Comparison of ENCODE assay signal across 8 cellular contexts in the genomic region with DNA sequence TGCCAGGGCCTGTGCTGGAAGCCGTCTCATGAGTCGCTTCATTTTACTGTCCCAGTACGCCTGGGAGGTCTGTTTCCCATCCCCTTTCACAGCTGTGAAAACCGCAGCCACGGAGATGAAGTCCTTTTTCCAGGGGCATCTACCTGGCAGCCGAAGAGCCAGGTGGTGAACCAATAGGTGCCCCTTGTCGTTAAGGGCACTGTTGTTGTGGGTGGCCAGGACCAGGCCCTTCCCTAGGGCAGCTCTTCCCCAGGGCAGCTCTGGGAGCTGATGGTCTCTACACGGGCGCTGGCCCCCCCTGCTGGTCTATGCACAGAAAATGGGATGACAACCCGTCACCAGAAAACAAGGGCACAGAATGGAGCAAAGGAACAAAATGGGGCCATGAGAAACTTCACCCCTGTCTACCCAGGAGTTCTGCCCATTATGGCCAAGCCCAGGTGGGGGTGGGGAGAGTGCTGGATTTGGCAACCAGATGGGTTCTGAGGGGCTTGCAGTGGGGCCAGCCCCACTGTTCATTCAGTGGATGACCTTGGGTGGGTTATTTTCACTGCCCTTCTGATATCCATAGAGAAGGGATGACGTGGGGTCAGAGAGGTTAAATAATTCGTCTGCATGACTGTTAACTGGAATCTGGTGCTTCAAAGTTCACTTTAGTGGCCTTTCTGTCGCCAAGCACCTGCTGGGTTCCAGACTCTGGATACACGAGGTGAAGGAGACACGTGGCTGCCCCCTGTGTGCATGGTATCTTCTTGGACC. TPM values are rescaled to one million over a fixed set of nuclear protein-coding genes. Genes with fewer than 3 reads are reported as not detected.
DNase-seq lines count a peak whose midpoint lies in the region; ATAC-seq and TF ChIP-seq lines count a peak whose summit lies in the region.

No MANE protein-coding gene starts in this region.

- no peaks in the 10 kb centered on the region for H3K9me3 ChIP-seq in WERI-Rb-1 (ENCODE audit: severe bottlenecking)

- no peak overlapping the region for H3K27ac ChIP-seq in WERI-Rb-1

- TF ChIP-seq CTCF in NB4 (IDR thresholded peaks at IDR 0.05; ENCODE audit: low read depth, low read length) (peak; percentile 69), WERI-Rb-1 (IDR thresholded peaks at IDR 0.05; ENCODE audit: low read depth, low read length) (peak; percentile 72)

- no peak for ATAC-seq in GM19351 (IDR thresholded peaks at IDR 0.05; ENCODE audit: unreplicated experiment)

- no peak overlapping the region for H3K4me3 ChIP-seq in NB4 (ENCODE audit: low read depth, low read length)
- no peak overlapping the region for H3K4me3 ChIP-seq in WERI-Rb-1 (ENCODE audit: low read depth, low read length)

- TF ChIP-seq POLR2A in NB4 (IDR thresholded peaks at IDR 0.05; ENCODE audit: extremely low read depth, insufficient read length): no peak

- no peaks in the 10 kb centered on the region for H3K27me3 ChIP-seq in WERI-Rb-1 (ENCODE audit: insufficient read depth, low read depth, severe bottlenecking)

- DNase-seq in ELF-1 (ENCODE audit: low read depth, low spot score): peak; percentile 83
- DNase-seq in NB4 (ENCODE audit: low read depth): peak; percentile 76
- peak; percentile 76 for DNase-seq in WERI-Rb-1
- DNase-seq in cerebellum (ENCODE audit: low spot score): peak; percentile 41
- DNase-seq in left kidney (ENCODE audit: low read depth, low spot score): peak; percentile 86
- DNase-seq in stimulated activated CD8-positive, alpha-beta memory T cell treated with anti-CD3 and anti-CD28 coated beads, Interleukin-15, amount 100 ng/mL, for 1 hour (ENCODE audit: low read depth): peak; percentile 27
- DNase-seq in T1000 (lab: John Stamatoyannopoulos, UW): no peak

- peaks cover 6% of the 10 kb centered on the region; the same call in 1 of the 2 replicates for H3K36me3 ChIP-seq in WERI-Rb-1

RNA-seq across cellular contexts. Expression of a gene that starts 11.5 kb away (rescaled TPM):
- 7.2 TPM for total RNA-seq in cerebellum
